In genomic region chr17:7997186-7997585, GRCh38 we compare ENCODE assay signal across 8 cellular contexts. TPM values are rescaled to one million over a fixed set of nuclear protein-coding genes. Genes with fewer than 3 reads are reported as not detected.
A peak's percentile ranks its signal among the peaks of the same experiment; 100 is the strongest.
DNase-seq lines count a peak whose midpoint lies in the region; ATAC-seq and TF ChIP-seq lines count a peak whose summit lies in the region.
"Had no signal": no experiment of that assay in that cellular context is flagged by ENCODE, and none has a peak within 500 bp of the region (broad histone marks: within the 10 kb centered on the region; RNA-seq: fewer than 3 reads in every experiment).

No MANE protein-coding gene starts in this region.

- no peak for DNase-seq in GM10266 (ENCODE audit: extremely low spot score)
- peak; percentile 50 for DNase-seq in NCI-H1694 treated with DMSO at 0.1 percent for 48 hours (lab: John Stamatoyannopoulos, UW)
- DNase-seq in islet precursor cell: peak; percentile 78
- DNase-seq in activated CD4-positive, CD25-positive, alpha-beta regulatory T cell (lab: John Stamatoyannopoulos, UW): no peak
- DNase-seq in activated CD8-positive, alpha-beta memory T cell treated with anti-CD3 and anti-CD28 coated beads, Interleukin-2, amount 50 U/mL, for 48 hours: no peak

- peak; percentile 23 for TF ChIP-seq CTCF in GM10266 (IDR thresholded peaks at IDR 0.05; ENCODE audit: control insufficient read depth, insufficient read depth, low read depth, missing control alignments)

- no peaks in the 10 kb centered on the region for H3K36me3 Mint-ChIP-seq in activated T-helper 17 cell treated with anti-CD3 and anti-CD28 coated beads, Interleukin-2, amount 50 U/mL, for 72 hours (ENCODE audit: low read depth)

- no peak overlapping the region for H3K4me3 Mint-ChIP-seq in activated T-helper 17 cell treated with anti-CD3 and anti-CD28 coated beads, Interleukin-2, amount 50 U/mL, for 72 hours

- peaks cover 5% of the 10 kb centered on the region for H3K4me1 Mint-ChIP-seq in activated T-helper 17 cell treated with anti-CD3 and anti-CD28 coated beads, Interleukin-2, amount 50 U/mL, for 72 hours

- peak; percentile 74 for ATAC-seq in activated T-helper 17 cell treated with anti-CD3 and anti-CD28 coated beads, Interleukin-2, amount 50 U/mL, for 72 hours (replicated peaks)
- no peak for ATAC-seq in HG02938 (IDR thresholded peaks at IDR 0.05; ENCODE audit: unreplicated experiment)

- H3K27me3 Mint-ChIP-seq in activated T-helper 17 cell treated with anti-CD3 and anti-CD28 coated beads, Interleukin-2, amount 50 U/mL, for 72 hours: peaks cover 18% of the 10 kb centered on the region

- no peaks in the 10 kb centered on the region for H3K9me3 Mint-ChIP-seq in activated T-helper 17 cell treated with anti-CD3 and anti-CD28 coated beads, Interleukin-2, amount 50 U/mL, for 72 hours

- H3K27ac Mint-ChIP-seq in activated T-helper 17 cell treated with anti-CD3 and anti-CD28 coated beads, Interleukin-2, amount 50 U/mL, for 72 hours: no peak overlapping the region

RNA-seq across cellular contexts. Expression of gene GUCY2D, which starts 5.2 kb away (rescaled TPM):
- under 1 TPM; 0.15 to 0.77 TPM for total RNA-seq in activated T-helper 17 cell treated with anti-CD3 and anti-CD28 coated beads, Interleukin-2, amount 50 U/mL, for 72 hours
- total RNA-seq: SJSA1 had no signal

RNA-seq across cellular contexts. Expression of gene ALOX15B, which starts 41.7 kb away (rescaled TPM):
- total RNA-seq in activated T-helper 17 cell treated with anti-CD3 and anti-CD28 coated beads, Interleukin-2, amount 50 U/mL, for 72 hours: under 1 TPM in 1 of 2 donors, not detected in 1; 0.61 TPM
- total RNA-seq: SJSA1 had no signal

Comparison
In these comparisons a context has a peak if more than half of its experiments do, and no peak if none do; other contexts are left out.
1. DNase-seq: peak in NCI-H1694 treated with DMSO at 0.1 percent for 48 hours (single experiment) and islet precursor cell (single experiment); none in GM10266 (single experiment), activated CD4-positive, CD25-positive, alpha-beta regulatory T cell (0 of 4) and activated CD8-positive, alpha-beta memory T cell treated with anti-CD3 and anti-CD28 coated beads, Interleukin-2, amount 50 U/mL, for 48 hours (single experiment).